In genomic region chr17:58337126-58337599, GRCh38 we compare ENCODE assay signal across 1 cellular context.
TF ChIP-seq lines count a peak whose summit lies in the region.

No MANE protein-coding gene starts in this region.

TF ChIP-seq in GM12878, 131 proteins besides CTCF, POLR2A, EP300 and RAD21 (continues in another document):
- TF ChIP-seq SMAD5 (IDR thresholded peaks at IDR 0.05; ENCODE audit: low read depth) (peak; percentile 85), ZBTB4 (CRISPR knock-in tag; IDR thresholded peaks at IDR 0.05) (0 out of 2 replicates have a peak, but pooled peaks have one; percentile 2), ZBTB11 (CRISPR knock-in tag; IDR thresholded peaks at IDR 0.05) (no peak), YY1 (IDR thresholded peaks at IDR 0.05; ENCODE audit: low read depth, low read length) (peak; percentile 87), IKZF2 (IDR thresholded peaks at IDR 0.05) (no peak; a peak in 1 of 4 replicates), MEF2B (IDR thresholded peaks at IDR 0.05; ENCODE audit: partially characterized antibody, poor library complexity, severe bottlenecking) (no peak), RFX5 (IDR thresholded peaks at IDR 0.05; ENCODE audit: low read depth, low read length) (no peak), PML (IDR thresholded peaks at IDR 0.05; ENCODE audit: low read length) (no peak), ZSCAN29 (IDR thresholded peaks at IDR 0.05) (0 out of 2 replicates have a peak, but pooled peaks have one; percentile 25), FOXK2 (IDR thresholded peaks at IDR 0.05) (no peak), MEF2A (IDR thresholded peaks at IDR 0.05; ENCODE audit: insufficient read depth, low read depth, low read length) (no peak), SRF (IDR thresholded peaks at IDR 0.05; ENCODE audit: low read depth in 2 of 2, low read length in 2 of 2) (no peak), MYC (IDR thresholded peaks at IDR 0.05; ENCODE audit: insufficient read depth, insufficient read length, insufficient replicate concordance, low read length, severe bottlenecking) (no peak), ZBTB33 (IDR thresholded peaks at IDR 0.05) (no peak), IRF4 (IDR thresholded peaks at IDR 0.05; ENCODE audit: low read depth, low read length) (no peak), BMI1 (IDR thresholded peaks at IDR 0.05; ENCODE audit: borderline replicate concordance) (peak; percentile 40; the same call in 1 of the 2 replicates), NFYA (IDR thresholded peaks at IDR 0.05; ENCODE audit: borderline replicate concordance, low read depth, low read length) (no peak), NKRF (conservative IDR thresholded peaks at IDR 0.05) (no peak), RB1 (IDR thresholded peaks at IDR 0.05; ENCODE audit: borderline replicate concordance) (0 out of 2 replicates have a peak, but pooled peaks have one; percentile 14), TCF7 (IDR thresholded peaks at IDR 0.05; ENCODE audit: borderline replicate concordance) (no peak), POLR2AphosphoS2 (IDR thresholded peaks at IDR 0.05; ENCODE audit: low read depth, low read length) (0 out of 2 replicates have a peak, but pooled peaks have one; percentile 13), CHD1 (IDR thresholded peaks at IDR 0.05; ENCODE audit: low read depth, low read length) (0 out of 2 replicates have a peak, but pooled peaks have one; percentile 38), LARP7 (IDR thresholded peaks at IDR 0.05) (peak; percentile 67; the same call in 1 of the 2 replicates), STAT1 (conservative IDR thresholded peaks at IDR 0.05) (no peak), E2F4 (IDR thresholded peaks at IDR 0.05; ENCODE audit: low read depth, low read length) (no peak), ZNF622 (IDR thresholded peaks at IDR 0.05) (no peak), CHD2 (IDR thresholded peaks at IDR 0.05; ENCODE audit: borderline replicate concordance, low read depth, low read length) (peak; percentile 68), CBX3 (IDR thresholded peaks at IDR 0.05; ENCODE audit: borderline replicate concordance, low read depth) (no peak), PAX5 (IDR thresholded peaks at IDR 0.05; ENCODE audit: borderline replicate concordance, low read depth, low read length) (peak; percentile 39; the same call in 1 of the 2 replicates), ZBED1 (IDR thresholded peaks at IDR 0.05; ENCODE audit: borderline replicate concordance) (peak; percentile 67; the same call in 1 of the 2 replicates), ZNF207 (IDR thresholded peaks at IDR 0.05; ENCODE audit: borderline replicate concordance) (peak; percentile 62; the same call in 1 of the 2 replicates), RCOR1 (conservative IDR thresholded peaks at IDR 0.05; ENCODE audit: low read depth, low read length) (0 out of 2 replicates have a peak, but pooled peaks have one; percentile 32), DPF2 (IDR thresholded peaks at IDR 0.05) (no peak), HSF1 (IDR thresholded peaks at IDR 0.05; ENCODE audit: low read depth, low read length) (no peak), PRDM15 (CRISPR knock-in tag; IDR thresholded peaks at IDR 0.05) (0 out of 2 replicates have a peak, but pooled peaks have one; percentile 4), ZNF687 (IDR thresholded peaks at IDR 0.05) (peak; percentile 56; the same call in 1 of the 2 replicates)
